In the genomic region with DNA sequence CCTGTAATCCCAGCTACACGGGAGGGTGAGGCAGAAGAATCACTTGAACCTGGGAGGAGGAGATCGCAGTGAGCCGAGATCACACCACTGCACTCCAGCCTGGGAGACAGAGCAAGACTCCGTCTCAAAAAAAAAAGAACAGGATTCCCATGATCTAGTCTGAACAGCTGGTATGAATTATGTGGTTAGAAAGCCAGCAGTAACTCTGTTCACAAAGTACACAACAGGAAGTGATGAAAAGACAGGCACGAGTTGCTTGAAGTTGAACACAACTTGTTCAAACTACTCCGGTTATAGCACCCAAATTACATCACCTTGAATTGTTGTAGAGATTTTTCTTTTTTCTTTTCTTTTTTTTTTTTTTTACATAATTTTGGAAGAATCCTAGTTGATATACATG, we compare ENCODE assay signal across 15 cellular contexts.
DNase-seq lines count a peak whose midpoint lies in the region; ATAC-seq and TF ChIP-seq lines count a peak whose summit lies in the region.
"Had no signal": no experiment of that assay in that cellular context is flagged by ENCODE, and none has a peak within 500 bp of the region (broad histone marks: within the 10 kb centered on the region; RNA-seq: fewer than 3 reads in every experiment).

No MANE protein-coding gene starts in this region.

- POLR2A ChIA-PET in BJ (lab: Charles Lee), result no interaction called here

- no peak overlapping the region for H3K4me3 ChIP-seq in BJ (ENCODE audit: low read depth, low read length)
- no peak overlapping the region for H3K4me3 ChIP-seq in Jurkat, Clone E6-1 (ENCODE audit: low read length)
- no peak overlapping the region for H3K4me3 ChIP-seq in choroid plexus epithelial cell (ENCODE audit: low read depth, low read length)
- H3K4me3 ChIP-seq: adrenal gland had no signal

- CTCF ChIA-PET in BJ (lab: Yijun Ruan, JAX), result no interaction called here

- no peak for TF ChIP-seq CTCF in BJ (IDR thresholded peaks at IDR 0.05; ENCODE audit: insufficient read depth, low read depth, low read length)
- TF ChIP-seq CTCF in choroid plexus epithelial cell (conservative IDR thresholded peaks at IDR 0.05; ENCODE audit: low read depth, low read length), result no peak

- ATAC-seq in HG03469 (IDR thresholded peaks at IDR 0.05; ENCODE audit: unreplicated experiment), result no peak
- no peak for ATAC-seq in HG02763 (IDR thresholded peaks at IDR 0.05; ENCODE audit: unreplicated experiment)
- ATAC-seq: right cardiac atrium had no signal

- DNase-seq in BJ (ENCODE audit: low read depth) (peak; percentile 76), choroid plexus epithelial cell (ENCODE audit: low read depth) (peak; percentile 98), non-pigmented ciliary epithelial cell (ENCODE audit: low read depth) (peak; percentile 86), 8988T (no peak)
- peak; percentile 71 for DNase-seq in Jurkat, Clone E6-1 (ENCODE audit: low read depth, low spot score)
- no peak for DNase-seq in activated CD4-positive, CD25-positive, alpha-beta regulatory T cell (lab: John Stamatoyannopoulos, UW)
- DNase-seq: activated T-cell treated with anti-CD3 and anti-CD28 coated beads for 4 hours, adrenal gland, kidney, NCI-H1092, NCI-H226, OCI-M1, right cardiac atrium had no signal

- peaks cover 4% of the 10 kb centered on the region; the same call in 1 of the 2 replicates for H3K36me3 ChIP-seq in BJ (ENCODE audit: control insufficient read depth, insufficient read depth, low read length)
- H3K36me3 ChIP-seq: adrenal gland had no signal

- no peaks in the 10 kb centered on the region for H3K27me3 ChIP-seq in BJ (ENCODE audit: control insufficient read depth, insufficient read depth, low read length)
- H3K27me3 ChIP-seq: adrenal gland had no signal

Comparison
In these comparisons a context has a peak if more than half of its experiments do, and no peak if none do; other contexts are left out.
1. DNase-seq: peak in BJ (single experiment), Jurkat, Clone E6-1 (single experiment), choroid plexus epithelial cell (single experiment) and non-pigmented ciliary epithelial cell (single experiment); none in 8988T (single experiment) and activated CD4-positive, CD25-positive, alpha-beta regulatory T cell (0 of 4).